ENCODE assay signal across 8 cellular contexts in the genomic region with DNA sequence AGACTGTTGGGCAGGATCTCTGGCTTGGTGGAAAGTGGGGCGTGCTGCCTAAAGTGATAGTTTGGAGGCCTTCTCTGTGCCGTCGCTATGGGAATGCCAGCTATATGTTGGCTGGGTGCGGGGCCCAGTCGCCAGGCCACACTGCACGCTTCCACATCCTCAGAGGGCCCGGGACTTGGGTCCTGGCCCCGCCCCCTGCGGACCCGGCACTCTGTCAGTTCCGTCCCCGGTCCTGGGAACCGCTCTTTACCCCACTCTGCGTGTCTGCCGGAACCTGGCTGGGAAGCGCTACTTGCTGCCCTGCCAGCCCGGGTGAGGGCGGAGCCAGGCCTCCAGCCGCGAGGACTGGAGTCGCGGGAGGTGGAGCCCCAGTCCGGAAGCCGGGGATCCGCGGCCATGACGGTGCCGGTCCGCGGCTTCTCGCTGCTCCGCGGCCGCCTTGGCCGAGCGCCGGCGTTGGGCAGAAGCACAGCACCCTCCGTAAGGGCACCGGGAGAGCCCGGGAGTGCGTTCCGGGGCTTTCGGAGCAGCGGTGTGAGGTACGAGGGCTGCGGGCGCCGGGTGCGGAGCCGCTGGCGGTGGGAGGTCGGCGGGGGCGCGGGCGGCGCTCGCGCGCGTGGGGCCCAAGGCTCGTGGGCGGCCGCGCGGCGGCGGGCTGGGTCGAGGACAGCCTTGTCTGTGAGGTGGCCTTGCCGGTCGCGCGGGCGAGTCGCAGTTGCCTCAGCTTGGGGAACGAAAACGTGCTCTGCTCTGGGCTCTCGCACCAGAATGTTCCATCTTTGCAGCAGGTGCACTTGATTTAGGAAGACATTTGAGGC. TPM values are rescaled to one million over a fixed set of nuclear protein-coding genes. Genes with fewer than 3 reads are reported as not detected.
DNase-seq lines count a peak whose midpoint lies in the region; ATAC-seq and TF ChIP-seq lines count a peak whose summit lies in the region.

MTHFD2L (plus strand) TSS at position 376 of the 818 bp plus-strand sequence; CDS start at position 397, 21 bp downstream.

- no peaks in the 10 kb centered on the region for H3K9me3 Mint-ChIP-seq in CD4-positive, alpha-beta T cell
- no peaks in the 10 kb centered on the region for H3K9me3 Mint-ChIP-seq in activated CD4-positive, alpha-beta memory T cell treated with anti-CD3 and anti-CD28 coated beads for 36 hours

- peak within 1 kb of the TSS; percentile 87 for H3K27ac Mint-ChIP-seq in CD4-positive, alpha-beta T cell
- peak within 1 kb of the TSS; percentile 74 for H3K27ac Mint-ChIP-seq in activated CD4-positive, alpha-beta memory T cell treated with anti-CD3 and anti-CD28 coated beads for 36 hours

- H3K4me1 ChIP-seq in duodenal mucosa (ENCODE audit: control insufficient read depth in 1 of 2, insufficient read depth in 2 of 2, low read length in 2 of 2) = peaks cover 8 to 14% of the 10 kb centered on the region in 2 donors

- H3K4me3 Mint-ChIP-seq in CD4-positive, alpha-beta T cell = peak within 1 kb of the TSS; percentile 95
- H3K4me3 Mint-ChIP-seq in activated CD4-positive, alpha-beta memory T cell treated with anti-CD3 and anti-CD28 coated beads for 36 hours = peak within 1 kb of the TSS; percentile 88

- H3K9ac ChIP-seq in duodenal mucosa (ENCODE audit: low read depth in 1 of 2, low read length in 2 of 2) = peak within 1 kb of the TSS; percentile 53 to 64

- no peaks in the 10 kb centered on the region for H3K27me3 ChIP-seq in CD4-positive, alpha-beta T cell (ENCODE audit: control insufficient read depth, insufficient read depth, low read length)
- H3K27me3 ChIP-seq in duodenal mucosa (ENCODE audit: control insufficient read depth in 1 of 2, insufficient read depth in 2 of 2, low read length in 2 of 2) = no peaks in the 10 kb centered on the region

- ATAC-seq in CD4-positive, alpha-beta T cell (ENCODE audit: poor library complexity) = peak; percentile 93
- ATAC-seq in GM19397 (IDR thresholded peaks at IDR 0.05; ENCODE audit: unreplicated experiment) (peak; percentile 98), HG03565 (IDR thresholded peaks at IDR 0.05; ENCODE audit: unreplicated experiment) (peak; percentile 96)

- H3K4me1 Mint-ChIP-seq in CD4-positive, alpha-beta T cell (ENCODE audit: low read depth) = peaks cover 27% of the 10 kb centered on the region
- peaks cover 17% of the 10 kb centered on the region for H3K4me1 Mint-ChIP-seq in activated CD4-positive, alpha-beta memory T cell treated with anti-CD3 and anti-CD28 coated beads for 36 hours (ENCODE audit: low read depth)

- no peaks in the 10 kb centered on the region for H3K9me3 ChIP-seq in CD4-positive, alpha-beta T cell (ENCODE audit: control insufficient read depth, low read length)
- no peaks in the 10 kb centered on the region for H3K9me3 ChIP-seq in duodenal mucosa (ENCODE audit: control insufficient read depth in 1 of 2, low read length in 2 of 2)

- WGBS in lower leg skin, 2 donors = 0 to 1% methylated on average over 13 to 40 of the region's 79 CpGs

- no peak for TF ChIP-seq CTCF in CD4-positive, alpha-beta T cell (IDR thresholded peaks at IDR 0.05)
- TF ChIP-seq CTCF in lower leg skin (IDR thresholded peaks at IDR 0.05) = no peak

- H3K36me3 ChIP-seq in duodenal mucosa (ENCODE audit: control insufficient read depth in 1 of 2, insufficient read depth in 2 of 2, low read length in 2 of 2) = peaks cover 0 to 11% of the 10 kb centered on the region in 2 donors

- no peaks in the 10 kb centered on the region for H3K27me3 Mint-ChIP-seq in CD4-positive, alpha-beta T cell
- peaks cover 2% of the 10 kb centered on the region for H3K27me3 Mint-ChIP-seq in activated CD4-positive, alpha-beta memory T cell treated with anti-CD3 and anti-CD28 coated beads for 36 hours

- peaks cover 37% of the 10 kb centered on the region for H3K36me3 Mint-ChIP-seq in CD4-positive, alpha-beta T cell (ENCODE audit: low read depth)
- H3K36me3 Mint-ChIP-seq in activated CD4-positive, alpha-beta memory T cell treated with anti-CD3 and anti-CD28 coated beads for 36 hours = peaks cover 14% of the 10 kb centered on the region

- H3K4me3 ChIP-seq in duodenal mucosa (ENCODE audit: low read depth in 1 of 2, low read length in 2 of 2) (peak within 1 kb of the TSS; percentile 63 to 87), lower leg skin (ENCODE audit: low read depth, poor library complexity, severe bottlenecking) (peak within 1 kb of the TSS; percentile 44)

- POLR2A ChIA-PET in CD4-positive, alpha-beta T cell (lab: Charles Lee) = no interaction called here
- POLR2A ChIA-PET in activated CD4-positive, alpha-beta memory T cell treated with anti-CD3 and anti-CD28 coated beads for 36 hours (lab: Charles Lee) = no interaction called here

- peak in 1 of 2 donors; percentile 49 for TF ChIP-seq POLR2A in lower leg skin (IDR thresholded peaks at IDR 0.05)

- no peak within 1 kb of the TSS for H3K27ac ChIP-seq in CD4-positive, alpha-beta T cell (ENCODE audit: low read depth, low read length)
- peak within 1 kb of the TSS; percentile 78 for H3K27ac ChIP-seq in duodenal mucosa (ENCODE audit: low read depth, low read length)

- intact Hi-C loops in CD4-positive, alpha-beta T cell (cut with DNase I, micrococcal nuclease) = loop anchor here in 1 of 2 experiments (5.0 kb wide), 1 partner anchor 901 kb away; the partner anchor contains the start of gene ANKRD17
- intact Hi-C loops in activated CD4-positive, alpha-beta memory T cell treated with anti-CD3 and anti-CD28 coated beads for 36 hours (cut with micrococcal nuclease) = loop anchor here (2.0 to 5.0 kb wide), 4 partner anchors 287 to 1357 kb away; partner anchors contain the start of genes ANKRD17, AREG, COX18 and RCHY1
- intact Hi-C loops in lower leg skin (cut with DNase I; ENCODE audit: low total_unique reads) = no loop called here

- DNase-seq in CD4-positive, alpha-beta T cell = peak; percentile 55 to 77 (median 67)
- peak; percentile 72 for DNase-seq in NCI-H748 treated with DMSO at 0.1 percent for 48 hours (lab: John Stamatoyannopoulos, UW)
- DNase-seq in activated CD4-positive, alpha-beta memory T cell treated with anti-CD3 and anti-CD28 coated beads for 36 hours = peak; percentile 87
- DNase-seq in lower leg skin (ENCODE audit: low spot score in 2 of 2) = peak; percentile 89 to 97
- DNase-seq in stimulated activated CD4-positive, alpha-beta T cell treated with anti-CD3 and anti-CD28 coated beads, Interleukin-4, amount 100 ng/mL, for 4 hours = peak; percentile 78 to 82

- CTCF ChIA-PET in CD4-positive, alpha-beta T cell (lab: Charles Lee) = no interaction called here
- CTCF ChIA-PET in activated CD4-positive, alpha-beta memory T cell treated with anti-CD3 and anti-CD28 coated beads for 36 hours (lab: Charles Lee) = interaction anchor here (1.0 kb wide), 1 partner anchor 23 kb away, joined by 4 read pairs; no protein-coding TSS in a partner anchor

RNA-seq across cellular contexts. Expression of gene MTHFD2L, which starts in this region (rescaled TPM):
- total RNA-seq in CD4-positive, alpha-beta T cell = 10 to 100 TPM; 13.7 to 14.4 TPM
- total RNA-seq in activated CD4-positive, alpha-beta memory T cell treated with anti-CD3 and anti-CD28 coated beads for 36 hours = 1 to 10 TPM; 5.4 to 6.5 TPM
- total RNA-seq in lower leg skin = 10 to 100 TPM in 2 of 4 donors, 1 to 10 TPM in 2; 3.5 to 16.2 (median 10.9) TPM
